1 cellular context compared by ENCODE assay signal in the genomic region with DNA sequence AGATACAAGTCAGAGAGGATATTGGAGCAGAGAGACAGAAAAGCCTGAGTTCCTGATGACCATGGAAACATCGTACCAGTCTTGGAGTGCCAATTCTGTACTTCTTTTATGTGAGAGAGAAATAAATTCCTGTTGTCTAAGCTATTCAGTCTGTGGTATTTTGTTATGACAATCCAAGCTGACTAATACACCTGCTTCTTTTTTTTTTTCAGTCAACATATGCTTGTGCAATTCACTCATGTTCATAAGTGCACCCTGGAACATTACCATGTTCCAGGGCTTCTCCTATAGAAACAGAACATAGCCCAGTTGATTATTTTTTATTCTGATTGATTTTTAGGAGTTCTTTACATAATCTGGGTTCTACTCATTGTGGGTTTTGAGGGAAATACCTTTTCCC.
A peak's percentile ranks its signal among the peaks of the same experiment; 100 is the strongest.
TF ChIP-seq lines count a peak whose summit lies in the region.

No MANE protein-coding gene starts in this region.

TF ChIP-seq in IMR-90, 13 proteins besides CTCF, POLR2A, EP300 and RAD21:
- TF ChIP-seq RFX5 (IDR thresholded peaks at IDR 0.05; ENCODE audit: low read depth, low read length) (no peak), FOS (IDR thresholded peaks at IDR 0.05; ENCODE audit: low read depth, low read length) (no peak), CEBPB (IDR thresholded peaks at IDR 0.05; ENCODE audit: low read depth, low read length) (peak; percentile 72), SMC3 (IDR thresholded peaks at IDR 0.05; ENCODE audit: low read depth, low read length) (no peak), MXI1 (IDR thresholded peaks at IDR 0.05; ENCODE audit: borderline replicate concordance, low read depth, low read length) (no peak)
